ENCODE assay signal across 8 cellular contexts in genomic region chr5:69167488-69167845, GRCh38. TPM values are rescaled to one million over a fixed set of nuclear protein-coding genes. Genes with fewer than 3 reads are reported as not detected.
A peak's percentile ranks its signal among the peaks of the same experiment; 100 is the strongest.
DNase-seq lines count a peak whose midpoint lies in the region; ATAC-seq and TF ChIP-seq lines count a peak whose summit lies in the region.

No MANE protein-coding gene starts in this region.

- peaks cover 14% of the 10 kb centered on the region for H3K4me1 ChIP-seq in effector memory CD4-positive, alpha-beta T cell (ENCODE audit: control insufficient read depth, insufficient read depth, low read length, poor library complexity, severe bottlenecking)

- DNase-seq in Daoy (ENCODE audit: low read depth) = peak; percentile 7
- no peak for DNase-seq in MG63
- DNase-seq in effector memory CD4-positive, alpha-beta T cell = no peak
- no peak for DNase-seq in natural killer cell
- no peak for DNase-seq in NCI-H2196 treated with DMSO at 0.1 percent for 48 hours (lab: John Stamatoyannopoulos, UW; ENCODE audit: unreplicated experiment)

- peak overlapping the region; percentile 83 for H3K4me3 ChIP-seq in MG63
- H3K4me3 ChIP-seq in effector memory CD4-positive, alpha-beta T cell (ENCODE audit: insufficient read depth, low read depth, low read length, poor library complexity, severe bottlenecking) = peak overlapping the region; percentile 92

- peaks cover 24% of the 10 kb centered on the region in 2 donors for H3K4me1 Mint-ChIP-seq in natural killer cell

- no peaks in the 10 kb centered on the region for H3K27me3 Mint-ChIP-seq in natural killer cell (ENCODE audit: low read depth in 2 of 2)

- H3K4me3 Mint-ChIP-seq in natural killer cell = peak overlapping the region; percentile 93

- H3K36me3 ChIP-seq in MG63 = peaks cover 49% of the 10 kb centered on the region
- H3K36me3 ChIP-seq in effector memory CD4-positive, alpha-beta T cell (ENCODE audit: control insufficient read depth, insufficient read depth, low read length) = no peaks in the 10 kb centered on the region

- H3K36me3 Mint-ChIP-seq in natural killer cell = no peaks in the 10 kb centered on the region

- no peaks in the 10 kb centered on the region for H3K9me3 Mint-ChIP-seq in natural killer cell

- no peak for ATAC-seq in natural killer cell
- no peak for ATAC-seq in HG03460 (IDR thresholded peaks at IDR 0.05; ENCODE audit: unreplicated experiment)
- ATAC-seq in HG03159 (IDR thresholded peaks at IDR 0.05; ENCODE audit: unreplicated experiment) = no peak
- ATAC-seq in HG02852 (IDR thresholded peaks at IDR 0.05; ENCODE audit: unreplicated experiment) = no peak

- H3K27ac Mint-ChIP-seq in natural killer cell = peak overlapping the region; percentile 90 to 93

- no peaks in the 10 kb centered on the region for H3K27me3 ChIP-seq in MG63
- no peaks in the 10 kb centered on the region for H3K27me3 ChIP-seq in effector memory CD4-positive, alpha-beta T cell (replicated peaks; ENCODE audit: control insufficient read depth, insufficient read depth, low read length, poor library complexity, severe bottlenecking)

- TF ChIP-seq CTCF in natural killer cell (IDR thresholded peaks at IDR 0.05) = no peak

- H3K27ac ChIP-seq in effector memory CD4-positive, alpha-beta T cell (ENCODE audit: insufficient read depth, low read length, poor library complexity, severe bottlenecking) = peak overlapping the region; percentile 50

- H3K9me3 ChIP-seq in MG63 = no peaks in the 10 kb centered on the region
- no peaks in the 10 kb centered on the region for H3K9me3 ChIP-seq in effector memory CD4-positive, alpha-beta T cell (ENCODE audit: control insufficient read depth, low read length)

- intact Hi-C loops in natural killer cell (cut with micrococcal nuclease) = loop anchor here (2.0 kb wide), 3 partner anchors 51 to 201 kb away; partner anchors contain the start of genes AK6, RAD17 and TAF9

RNA-seq across cellular contexts. Expression of gene CCNB1, which starts 0.5 kb away (rescaled TPM):
- total RNA-seq in Daoy (2014; rRNA removed; shearing (Covaris generic)) = 801 and 1,008 TPM in 2 replicates
- total RNA-seq in MG63 (2014; rRNA removed; shearing (Covaris generic); ENCODE audit: low replicate concordance) = 310 and 430 TPM in 2 replicates
- 1 to 10 TPM; 2.8 to 5.2 (median 4.0) TPM for total RNA-seq in natural killer cell

RNA-seq across cellular contexts. Expression of gene CENPH, which starts 21.9 kb away (rescaled TPM):
- 65.7 and 66.2 TPM in 2 replicates for total RNA-seq in Daoy (2014; rRNA removed; shearing (Covaris generic))
- total RNA-seq in MG63 (2014; rRNA removed; shearing (Covaris generic); ENCODE audit: low replicate concordance) = 33.6 and 64.3 TPM in 2 replicates
- 1 to 10 TPM; 5.6 to 6.4 (median 5.6) TPM for total RNA-seq in natural killer cell

Comparison
In these comparisons a context has a peak if more than half of its experiments do, and no peak if none do; other contexts are left out.
1. RNA of gene CCNB1, which starts 0.5 kb away (total RNA-seq): 801 to 1,008 TPM in Daoy and 310 to 430 TPM in MG63; 2.8 to 5.2 TPM in natural killer cell; every median in the first group is over 10 times any median in the second.